ENCODE assay signal across 8 cellular contexts in the genomic region with DNA sequence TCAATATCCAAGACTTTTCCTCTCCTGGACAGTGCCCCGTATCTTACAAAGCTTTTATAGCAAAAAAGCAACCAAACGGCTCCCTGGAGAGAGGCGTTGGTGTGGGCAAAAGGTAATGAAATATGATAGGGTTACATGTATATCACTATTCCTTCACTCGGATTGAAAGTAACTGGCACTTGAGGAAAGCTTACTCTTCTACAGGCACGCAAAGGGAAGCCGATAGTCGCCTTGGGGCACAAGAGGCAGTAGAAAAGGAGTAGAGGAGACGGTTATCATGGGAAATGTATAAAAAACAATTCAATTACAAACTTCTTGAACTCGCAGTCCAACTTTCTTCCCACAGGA. TPM values are rescaled to one million over a fixed set of nuclear protein-coding genes. Genes with fewer than 3 reads are reported as not detected.
DNase-seq lines count a peak whose midpoint lies in the region; ATAC-seq and TF ChIP-seq lines count a peak whose summit lies in the region.

No MANE protein-coding gene starts in this region.

- peak overlapping the region; percentile 89 to 98 (median 92) for H3K27ac Mint-ChIP-seq in IgD-negative memory B cell

- no peak for TF ChIP-seq CTCF in AG04450 (IDR thresholded peaks at IDR 0.05; ENCODE audit: low read depth, low read length)
- TF ChIP-seq CTCF in mammary epithelial cell (conservative IDR thresholded peaks at IDR 0.05 in 1 of 2, IDR thresholded peaks at IDR 0.05 in 1 of 2; ENCODE audit: extremely low read depth in 1 of 2, insufficient read depth in 1 of 2, low read depth in 1 of 2, low read length in 2 of 2), result no peak

- intact Hi-C loops in mammary epithelial cell (cut with micrococcal nuclease), result no loop called here

- H3K9me3 ChIP-seq in AG04450 (ENCODE audit: control insufficient read depth, insufficient read depth, low read length), result no peaks in the 10 kb centered on the region; the same call in 1 of the 2 replicates
- H3K9me3 ChIP-seq in mammary epithelial cell (replicated peaks; ENCODE audit: insufficient read depth, low read length), result no peaks in the 10 kb centered on the region
- no peaks in the 10 kb centered on the region for H3K9me3 ChIP-seq in mucosa of rectum (ENCODE audit: control insufficient read depth in 2 of 2, low read length in 2 of 2)

- TSS peak; percentile 27 for BruUV-seq in mammary epithelial cell (replicated peaks; lab: Mats Ljungman, UMichigan)

- H3K9me3 Mint-ChIP-seq in IgD-negative memory B cell, result no peaks in the 10 kb centered on the region

- H3K4me3 ChIP-seq in AG04450 (ENCODE audit: low read depth, low read length), result peak overlapping the region; percentile 74
- H3K4me3 ChIP-seq in mammary epithelial cell (replicated peaks in 1 of 3; ENCODE audit: insufficient read depth in 1 of 3, low read depth in 2 of 3, low read length in 3 of 3), result peak overlapping the region; percentile 71 to 100 (median 82)
- H3K4me3 ChIP-seq in mucosa of rectum (ENCODE audit: low read length in 2 of 2), result peak overlapping the region; percentile 81 to 90

- H3K27me3 ChIP-seq in AG04450 (ENCODE audit: control insufficient read depth, insufficient read depth, low read length) (no peaks in the 10 kb centered on the region), mammary epithelial cell (ENCODE audit: insufficient read depth, low read length) (no peaks in the 10 kb centered on the region), mucosa of rectum (ENCODE audit: control insufficient read depth in 2 of 2, insufficient read depth in 2 of 2, low read length in 2 of 2) (no peaks in the 10 kb centered on the region)

- peaks cover 9% of the 10 kb centered on the region for H3K36me3 Mint-ChIP-seq in IgD-negative memory B cell

- POLR2A ChIA-PET in AG04450 (lab: Yijun Ruan, JAX), result interaction anchor here (1.5 kb wide), 1 partner anchor 19 kb away, joined by 4 read pairs; the partner anchor contains the start of genes HDAC3 and RELL2

- H3K9ac ChIP-seq in mammary epithelial cell (ENCODE audit: insufficient read depth, low read length) (peak overlapping the region; percentile 90), mucosa of rectum (ENCODE audit: low read depth in 1 of 2, low read length in 2 of 2) (peak overlapping the region; percentile 82 to 91)

- in situ Hi-C loops in mammary epithelial cell (cut with MboI; ENCODE audit: low sequenced_read_pairs in 2 of 2), result no loop called here

- H3K4me2 ChIP-seq in mammary epithelial cell (ENCODE audit: insufficient read depth, low read depth, low read length), result peak overlapping the region; percentile 90

- peaks cover 3% of the 10 kb centered on the region for H4K20me1 ChIP-seq in mammary epithelial cell (ENCODE audit: insufficient read depth, low read length)

- H3K79me2 ChIP-seq in mammary epithelial cell (ENCODE audit: insufficient read depth, low read length), result peaks cover 61% of the 10 kb centered on the region

- 4% methylated on average over 9 of the region's 9 CpGs for WGBS in mammary epithelial cell (ENCODE audit: low coverage, missing lambda C conversion rate)

- no peak for ATAC-seq in GM18873 (IDR thresholded peaks at IDR 0.05; ENCODE audit: low FRiP score, unreplicated experiment)
- ATAC-seq in GM19452 (IDR thresholded peaks at IDR 0.05; ENCODE audit: unreplicated experiment), result no peak

- dilution Hi-C loops in mammary epithelial cell (cut with HindIII; ENCODE audit: low sequenced_read_pairs), result no loop called here

- DNase-seq in AG04450 (ENCODE audit: low read depth, low spot score) (no peak), mammary epithelial cell (peak; percentile 35), hepatic stellate cell (ENCODE audit: low spot score) (no peak), dedifferentiated amniotic fluid mesenchymal stem cell (ENCODE audit: extremely low spot score) (no peak)

- H3K4me1 ChIP-seq in mammary epithelial cell (ENCODE audit: insufficient read depth, low read length), result peaks cover 23% of the 10 kb centered on the region
- peaks cover 5 to 10% of the 10 kb centered on the region in 2 donors for H3K4me1 ChIP-seq in mucosa of rectum (ENCODE audit: control insufficient read depth in 2 of 2, insufficient read depth in 2 of 2, low read length in 2 of 2)

- peaks cover 33 to 50% (median 45%) of the 10 kb centered on the region in 3 donors for H3K4me1 Mint-ChIP-seq in IgD-negative memory B cell

- H3K36me3 ChIP-seq in mammary epithelial cell (ENCODE audit: insufficient read depth, low read length), result peaks cover 15% of the 10 kb centered on the region
- H3K36me3 ChIP-seq in mucosa of rectum (ENCODE audit: control insufficient read depth in 2 of 2, insufficient read depth in 2 of 2, low read length in 2 of 2), result peaks cover 9 to 20% of the 10 kb centered on the region in 2 donors

- CTCF ChIA-PET in AG04450 (lab: Charles Lee), result interaction anchor here (0.8 to 19.3 kb wide), 7 partner anchors 10 to 54 kb away, joined by 3 to 465 read pairs (median 4); partner anchors contain the start of gene RELL2
- CTCF ChIA-PET in mammary epithelial cell (lab: Charles Lee; ENCODE audit: low non-redundant PET), result interaction anchor here (1.1 kb wide), 1 partner anchor 26 kb away, joined by 8 read pairs; no protein-coding TSS in a partner anchor

- H2AFZ ChIP-seq in mammary epithelial cell (ENCODE audit: low read depth, low read length), result peak overlapping the region; percentile 79

- H3K27ac ChIP-seq in AG04450 (ENCODE audit: low read depth, low read length) (peak overlapping the region; percentile 42), mammary epithelial cell (ENCODE audit: insufficient read depth, low read depth, low read length) (peak overlapping the region; percentile 92), mucosa of rectum (ENCODE audit: low read depth in 2 of 2, low read length in 2 of 2) (peak overlapping the region; percentile 90 to 91)

- peak overlapping the region; percentile 96 to 98 (median 96) for H3K4me3 Mint-ChIP-seq in IgD-negative memory B cell

- H3K27me3 Mint-ChIP-seq in IgD-negative memory B cell, result no peaks in the 10 kb centered on the region

RNA-seq across cellular contexts. Expression of gene DIAPH1, which starts 1.1 kb away (rescaled TPM):
- 27.1 and 34.7 TPM in 2 replicates for polyA plus RNA-seq in AG04450 (2011; rRNA removed)
- polyA minus RNA-seq in AG04450 (2011; rRNA and poly(A)+ RNA removed), result 80.8 and 98.1 TPM in 2 replicates
- 57.6 TPM for polyA plus RNA-seq in IgD-negative memory B cell
- 100 to 1,000 TPM in 1 of 2 donors, 10 to 100 TPM in 1; 52.0 to 178 TPM for total RNA-seq in mammary epithelial cell
- polyA plus RNA-seq in mammary epithelial cell, result 128 TPM
- 507 TPM for polyA minus RNA-seq in mammary epithelial cell

RNA-seq across cellular contexts. Expression of gene HDAC3, which starts 19.0 kb away (rescaled TPM):
- 78.3 and 82.2 TPM in 2 replicates for polyA plus RNA-seq in AG04450 (2011; rRNA removed)
- 60.4 and 77.7 TPM in 2 replicates for polyA minus RNA-seq in AG04450 (2011; rRNA and poly(A)+ RNA removed)
- polyA plus RNA-seq in IgD-negative memory B cell, result 96.1 TPM
- 10 to 100 TPM; 57.7 to 61.5 TPM for total RNA-seq in mammary epithelial cell
- polyA plus RNA-seq in mammary epithelial cell, result 84.5 TPM
- polyA minus RNA-seq in mammary epithelial cell, result 163 TPM

RNA-seq across cellular contexts. Expression of gene RELL2, which starts 19.1 kb away (rescaled TPM):
- polyA plus RNA-seq in AG04450 (2011; rRNA removed) (3.0 and 3.1 TPM in 2 replicates), IgD-negative memory B cell (5.9 TPM), mammary epithelial cell (11.0 TPM)
- polyA minus RNA-seq in AG04450 (2011; rRNA and poly(A)+ RNA removed), result 1.4 and 1.8 TPM in 2 replicates
- total RNA-seq in mammary epithelial cell, result 10 to 100 TPM in 1 of 2 donors, 1 to 10 TPM in 1; 5.7 to 12.1 TPM
- polyA minus RNA-seq in mammary epithelial cell, result 14.6 TPM

RNA-seq across cellular contexts. Expression of gene FCHSD1, which starts 33.6 kb away (rescaled TPM):
- polyA plus RNA-seq in AG04450 (2011; rRNA removed) (28.1 and 30.2 TPM in 2 replicates), IgD-negative memory B cell (9.9 TPM), mammary epithelial cell (12.3 TPM)
- polyA minus RNA-seq in AG04450 (2011; rRNA and poly(A)+ RNA removed), result 24.8 and 30.1 TPM in 2 replicates
- total RNA-seq in mammary epithelial cell, result 10 to 100 TPM; 23.7 to 32.0 TPM
- polyA minus RNA-seq in mammary epithelial cell, result 17.2 TPM

Comparison
In these comparisons a context has a peak if more than half of its experiments do, and no peak if none do; other contexts are left out.
1. H3K27ac ChIP-seq: peak in every context shown above with its lines; median percentile 92 in mammary epithelial cell; 90 in mucosa of rectum; 42 in AG04450.